In the genomic region with DNA sequence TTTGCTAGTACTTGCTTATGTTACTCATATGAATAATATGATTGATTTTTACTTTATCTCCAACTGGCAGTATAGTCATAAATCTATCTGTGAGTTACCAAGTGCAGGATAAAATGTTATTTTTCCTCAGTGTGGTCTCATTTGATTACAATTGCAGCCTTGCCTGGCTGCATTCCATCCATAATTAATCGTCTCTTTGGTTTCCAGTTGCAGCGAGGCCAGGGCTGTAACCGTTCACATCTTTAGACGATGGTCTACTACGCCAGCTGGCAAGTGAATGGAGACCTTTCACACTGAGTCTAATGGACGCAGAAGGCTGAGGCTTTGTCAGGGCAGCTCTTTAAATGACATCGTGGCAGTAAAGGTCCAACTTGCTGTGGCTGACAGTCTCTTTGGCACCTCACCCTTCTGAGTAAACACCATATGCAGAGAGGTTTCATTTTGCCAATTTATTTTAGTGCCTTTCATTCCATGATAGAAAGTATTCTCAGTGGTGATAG, we compare ENCODE assay signal across 10 cellular contexts.
A peak's percentile ranks its signal among the peaks of the same experiment; 100 is the strongest.
DNase-seq lines count a peak whose midpoint lies in the region; ATAC-seq and TF ChIP-seq lines count a peak whose summit lies in the region.
"Had no signal": no experiment of that assay in that cellular context is flagged by ENCODE, and none has a peak within 500 bp of the region (broad histone marks: within the 10 kb centered on the region; RNA-seq: fewer than 3 reads in every experiment).

No MANE protein-coding gene starts in this region.

- no peak for TF ChIP-seq CTCF in epithelial cell of esophagus (IDR thresholded peaks at IDR 0.05; ENCODE audit: insufficient read depth, low read depth, low read length, missing control alignments)

- ATAC-seq in stimulated activated naive CD8-positive, alpha-beta T cell treated with anti-CD3 and anti-CD28 coated beads, Interleukin-15, Interleukin-2, amounts not matched to agents 100 U/mL and 50 U/mL, for 24 hours: no peak
- ATAC-seq: activated T-cell treated with anti-CD3 and anti-CD28 coated beads, Interleukin-2, amount 50 U/mL, for 4 hours had no signal

- H3K4me3 ChIP-seq in epithelial cell of esophagus (ENCODE audit: low read length): no peak overlapping the region

- DNase-seq in EH (ENCODE audit: low read depth) (peak; percentile 41), NCI-H2227 treated with DMSO at 0.1 percent for 48 hours (lab: John Stamatoyannopoulos, UW) (peak; percentile 6), epithelial cell of esophagus (ENCODE audit: low read depth) (peak; percentile 5), occipital lobe (lab: John Stamatoyannopoulos, UW) (peak; percentile 4), epidermal melanocyte (ENCODE audit: insufficient read length, low spot score) (no peak), RKO (ENCODE audit: low spot score) (no peak)
- no peak for DNase-seq in stimulated activated CD4-positive, alpha-beta T cell treated with anti-CD3 and anti-CD28 coated beads, Interleukin-15, amount 100 ng/mL, for 24 hours
- no peak for DNase-seq in stimulated activated naive CD8-positive, alpha-beta T cell treated with anti-CD3 and anti-CD28 coated beads, Interleukin-15, Interleukin-2, amounts not matched to agents 100 U/mL and 50 U/mL, for 24 hours
- DNase-seq: activated T-cell treated with anti-CD3 and anti-CD28 coated beads, Interleukin-2, amount 50 U/mL, for 4 hours; naive B cell had no signal

Comparison
In these comparisons a context has a peak if more than half of its experiments do, and no peak if none do; other contexts are left out.
1. DNase-seq: peak in EH (single experiment), NCI-H2227 treated with DMSO at 0.1 percent for 48 hours (single experiment), epithelial cell of esophagus (single experiment) and occipital lobe (single experiment); none in epidermal melanocyte (single experiment), stimulated activated CD4-positive, alpha-beta T cell treated with anti-CD3 and anti-CD28 coated beads, Interleukin-15, amount 100 ng/mL, for 24 hours (single experiment), RKO (single experiment) and stimulated activated naive CD8-positive, alpha-beta T cell treated with anti-CD3 and anti-CD28 coated beads, Interleukin-15, Interleukin-2, amounts not matched to agents 100 U/mL and 50 U/mL, for 24 hours (single experiment).